In genomic region chr4:185141777-185142176, GRCh38 we compare ENCODE assay signal across 2 cellular contexts.
TF ChIP-seq lines count a peak whose summit lies in the region.

No MANE protein-coding gene starts in this region.

TF ChIP-seq in GM23338, 12 proteins besides CTCF, POLR2A, EP300 and RAD21 (continued from another document):
- no peak for TF ChIP-seq ZNF462 (CRISPR knock-in tag; IDR thresholded peaks at IDR 0.05)
- TF ChIP-seq EZH2 (IDR thresholded peaks at IDR 0.05; ENCODE audit: low read depth, unreplicated experiment), result no peak
- no peak for TF ChIP-seq REST (IDR thresholded peaks at IDR 0.05; ENCODE audit: unreplicated experiment)
- no peak for TF ChIP-seq EZH2phosphoT487 (IDR thresholded peaks at IDR 0.05; ENCODE audit: unreplicated experiment)
- no peak for TF ChIP-seq ETS1 (IDR thresholded peaks at IDR 0.05)
- no peak for TF ChIP-seq JUNB (IDR thresholded peaks at IDR 0.05; ENCODE audit: unreplicated experiment)

TF ChIP-seq in liver, 16 proteins besides CTCF, POLR2A, EP300 and RAD21 (continued from another document):
- no peak for TF ChIP-seq REST (IDR thresholded peaks at IDR 0.05)
- no peak for TF ChIP-seq GABPA (IDR thresholded peaks at IDR 0.05 in 1 of 2, conservative IDR thresholded peaks at IDR 0.05 in 1 of 2)
- no peak for TF ChIP-seq MAX (IDR thresholded peaks at IDR 0.05)
- TF ChIP-seq JUND (IDR thresholded peaks at IDR 0.05), result no peak
- peak; percentile 37 for TF ChIP-seq ZBTB33 (IDR thresholded peaks at IDR 0.05)
- TF ChIP-seq TAF1 (conservative IDR thresholded peaks at IDR 0.05), result no peak
- TF ChIP-seq RXRA (IDR thresholded peaks at IDR 0.05), result peak in 1 of 2 donors; percentile 49
- TF ChIP-seq FOXA2 (IDR thresholded peaks at IDR 0.05), result no peak
- TF ChIP-seq FOXA1 (IDR thresholded peaks at IDR 0.05), result no peak
- TF ChIP-seq ATF3 (IDR thresholded peaks at IDR 0.05), result no peak
- TF ChIP-seq EGR1 (IDR thresholded peaks at IDR 0.05; ENCODE audit: low read depth in 2 of 2), result no peak
- no peak for TF ChIP-seq NR2F2 (IDR thresholded peaks at IDR 0.05)
- peak; percentile 59 for TF ChIP-seq SP1 (IDR thresholded peaks at IDR 0.05)
- TF ChIP-seq HNF4A (conservative IDR thresholded peaks at IDR 0.05), result peak; percentile 37 to 56
TF ChIP-seq in liver: peak in this region for 5.
